20 cellular contexts compared by ENCODE assay signal in genomic region chr11:118883004-118883367, GRCh38. TPM values are rescaled to one million over a fixed set of nuclear protein-coding genes. Genes with fewer than 3 reads are reported as not detected.
DNase-seq lines count a peak whose midpoint lies in the region; ATAC-seq, FAIRE-seq and TF ChIP-seq lines count a peak whose summit lies in the region.
"Had no signal": no experiment of that assay in that cellular context is flagged by ENCODE, and none has a peak within 500 bp of the region (broad histone marks: within the 10 kb centered on the region; RNA-seq: fewer than 3 reads in every experiment).

No MANE protein-coding gene starts in this region.

- H3K9me3 Mint-ChIP-seq in activated CD4-positive, alpha-beta memory T cell treated with anti-CD3 and anti-CD28 coated beads for 36 hours = no peaks in the 10 kb centered on the region
- H3K9me3 Mint-ChIP-seq in activated CD4-positive, alpha-beta memory T cell treated with anti-CD3 and anti-CD28 coated beads, Interleukin-2, amount 10 ng/mL, durations not matched to agents 7 days and 5 days = no peaks in the 10 kb centered on the region
- no peaks in the 10 kb centered on the region for H3K9me3 Mint-ChIP-seq in activated naive CD8-positive, alpha-beta T cell treated with anti-CD3 and anti-CD28 coated beads, Interleukin-2, amount 50 U/mL, for 24 hours

- intact Hi-C loops in activated CD4-positive, alpha-beta memory T cell treated with anti-CD3 and anti-CD28 coated beads for 36 hours (cut with micrococcal nuclease) = loop anchor here (1.0 to 5.0 kb wide), 6 partner anchors 12 to 191 kb away; no protein-coding TSS in a partner anchor
- intact Hi-C loops in pancreas (cut with DNase I) = no loop called here

- peaks cover 42% of the 10 kb centered on the region for H3K36me3 ChIP-seq in OCI-LY1 (ENCODE audit: insufficient read depth, low read length)
- no peaks in the 10 kb centered on the region for H3K36me3 ChIP-seq in smooth muscle cell (ENCODE audit: low read depth)
- H3K36me3 ChIP-seq in pancreas = no peaks in the 10 kb centered on the region
- H3K36me3 ChIP-seq: esophagus muscularis mucosa, SJCRH30, suprapubic skin had no signal

- H4K20me1 ChIP-seq in OCI-LY1 (ENCODE audit: insufficient read depth, low read length) = no peaks in the 10 kb centered on the region
- no peaks in the 10 kb centered on the region for H4K20me1 ChIP-seq in smooth muscle cell (ENCODE audit: low read depth)

- no peak for DNase-seq in activated CD4-positive, alpha-beta memory T cell treated with anti-CD3 and anti-CD28 coated beads for 36 hours
- DNase-seq in activated CD4-positive, alpha-beta memory T cell treated with anti-CD3 and anti-CD28 coated beads, Interleukin-2, amount 10 ng/mL, durations not matched to agents 7 days and 5 days = no peak
- DNase-seq in activated naive CD8-positive, alpha-beta T cell treated with anti-CD3 and anti-CD28 coated beads, Interleukin-2, amount 50 U/mL, for 24 hours = no peak
- DNase-seq in smooth muscle cell (lab: John Stamatoyannopoulos, UW; ENCODE audit: unreplicated experiment) (no peak), ecto neural progenitor cell (ENCODE audit: low spot score) (no peak), pancreas (no peak), NCI-H510A treated with DMSO at 0.1 percent for 48 hours (lab: John Stamatoyannopoulos, UW) (no peak)
- DNase-seq: caudate nucleus, DMS79, HCEC 1CT, left cardiac atrium, NCI-H1105 treated with DMSO at 0.1 percent for 48 hours, NCI-H2171, SJCRH30, small intestine, T-helper 9 cell had no signal

- H3K79me2 ChIP-seq in OCI-LY1 (ENCODE audit: insufficient read depth, low read length) (peaks cover 42% of the 10 kb centered on the region), smooth muscle cell (ENCODE audit: low read depth) (no peaks in the 10 kb centered on the region)

- no peak overlapping the region for H2AFZ ChIP-seq in OCI-LY1 (ENCODE audit: low read length)
- H2AFZ ChIP-seq in smooth muscle cell (ENCODE audit: low read depth) = no peak overlapping the region

- peak overlapping the region; percentile 85 for H3K4me3 Mint-ChIP-seq in activated CD4-positive, alpha-beta memory T cell treated with anti-CD3 and anti-CD28 coated beads for 36 hours
- H3K4me3 Mint-ChIP-seq in activated CD4-positive, alpha-beta memory T cell treated with anti-CD3 and anti-CD28 coated beads, Interleukin-2, amount 10 ng/mL, durations not matched to agents 7 days and 5 days = no peak overlapping the region
- peak overlapping the region; percentile 59 for H3K4me3 Mint-ChIP-seq in activated naive CD8-positive, alpha-beta T cell treated with anti-CD3 and anti-CD28 coated beads, Interleukin-2, amount 50 U/mL, for 24 hours

- H3F3A ChIP-seq in OCI-LY1 (ENCODE audit: insufficient read depth, low read length) (0 out of 2 replicates have a peak, but pooled peaks cover 3% of the 10 kb centered on the region), smooth muscle cell (ENCODE audit: low read depth) (no peaks in the 10 kb centered on the region)

- peak overlapping the region; percentile 96 for H3K27ac ChIP-seq in OCI-LY1 (ENCODE audit: low read depth, low read length, poor library complexity, severe bottlenecking)
- H3K27ac ChIP-seq in smooth muscle cell (ENCODE audit: low read depth) = peak overlapping the region; percentile 60
- H3K27ac ChIP-seq in pancreas = no peak overlapping the region
- H3K27ac ChIP-seq: SJCRH30, suprapubic skin had no signal

- H3K27me3 ChIP-seq in OCI-LY1 (ENCODE audit: insufficient read depth, low read length) (no peaks in the 10 kb centered on the region), smooth muscle cell (ENCODE audit: low read depth) (no peaks in the 10 kb centered on the region), pancreas (no peaks in the 10 kb centered on the region)
- H3K27me3 ChIP-seq: esophagus muscularis mucosa, SJCRH30, suprapubic skin had no signal

- H3K4me3 ChIP-seq in OCI-LY1 (ENCODE audit: low read depth, low read length, poor library complexity, severe bottlenecking) = peak overlapping the region; percentile 97
- no peak overlapping the region for H3K4me3 ChIP-seq in smooth muscle cell
- no peak overlapping the region for H3K4me3 ChIP-seq in pancreas
- H3K4me3 ChIP-seq: esophagus muscularis mucosa, SJCRH30, suprapubic skin had no signal

- H3K9ac ChIP-seq in OCI-LY1 (ENCODE audit: low read length) (peak overlapping the region; percentile 62), smooth muscle cell (ENCODE audit: low read depth) (no peak overlapping the region)

- H3K9me2 ChIP-seq in OCI-LY1 (ENCODE audit: low read depth, low read length) = no peaks in the 10 kb centered on the region

- peak overlapping the region; percentile 95 for H3K4me2 ChIP-seq in OCI-LY1 (ENCODE audit: low read length)
- no peak overlapping the region for H3K4me2 ChIP-seq in smooth muscle cell

- no peaks in the 10 kb centered on the region for H3K27me3 Mint-ChIP-seq in activated CD4-positive, alpha-beta memory T cell treated with anti-CD3 and anti-CD28 coated beads for 36 hours
- peaks cover 10% of the 10 kb centered on the region for H3K27me3 Mint-ChIP-seq in activated CD4-positive, alpha-beta memory T cell treated with anti-CD3 and anti-CD28 coated beads, Interleukin-2, amount 10 ng/mL, durations not matched to agents 7 days and 5 days
- no peaks in the 10 kb centered on the region for H3K27me3 Mint-ChIP-seq in activated naive CD8-positive, alpha-beta T cell treated with anti-CD3 and anti-CD28 coated beads, Interleukin-2, amount 50 U/mL, for 24 hours

- no peaks in the 10 kb centered on the region for H3K9me3 ChIP-seq in OCI-LY1 (ENCODE audit: low read length)
- no peaks in the 10 kb centered on the region for H3K9me3 ChIP-seq in smooth muscle cell (replicated peaks; ENCODE audit: low read depth)
- no peaks in the 10 kb centered on the region for H3K9me3 ChIP-seq in pancreas
- H3K9me3 ChIP-seq: esophagus muscularis mucosa, SJCRH30, suprapubic skin had no signal

- TF ChIP-seq CTCF in OCI-LY1 (IDR thresholded peaks at IDR 0.05; ENCODE audit: low read length) (no peak), smooth muscle cell (IDR thresholded peaks at IDR 0.05; ENCODE audit: borderline replicate concordance, insufficient read depth, poor library complexity, severe bottlenecking) (no peak), pancreas (IDR thresholded peaks at IDR 0.05) (no peak)

- H3K4me1 Mint-ChIP-seq in activated CD4-positive, alpha-beta memory T cell treated with anti-CD3 and anti-CD28 coated beads for 36 hours (ENCODE audit: low read depth) = peaks cover 81% of the 10 kb centered on the region
- peaks cover 58% of the 10 kb centered on the region for H3K4me1 Mint-ChIP-seq in activated CD4-positive, alpha-beta memory T cell treated with anti-CD3 and anti-CD28 coated beads, Interleukin-2, amount 10 ng/mL, durations not matched to agents 7 days and 5 days
- H3K4me1 Mint-ChIP-seq in activated naive CD8-positive, alpha-beta T cell treated with anti-CD3 and anti-CD28 coated beads, Interleukin-2, amount 50 U/mL, for 24 hours = peaks cover 73% of the 10 kb centered on the region

- CTCF ChIA-PET in activated CD4-positive, alpha-beta memory T cell treated with anti-CD3 and anti-CD28 coated beads for 36 hours (lab: Charles Lee) = interaction anchor here (0.6 to 3.7 kb wide), 15 partner anchors 9 to 199 kb away, joined by 3 to 26 read pairs (median 4); no protein-coding TSS in a partner anchor
- CTCF ChIA-PET in activated CD4-positive, alpha-beta memory T cell treated with anti-CD3 and anti-CD28 coated beads, Interleukin-2, amount 10 ng/mL, durations not matched to agents 7 days and 5 days (lab: Charles Lee) = interaction anchor here (1.0 to 2.4 kb wide), 5 partner anchors 10 to 193 kb away, joined by 3 to 12 read pairs (median 6); no protein-coding TSS in a partner anchor

- POLR2A ChIA-PET in activated CD4-positive, alpha-beta memory T cell treated with anti-CD3 and anti-CD28 coated beads for 36 hours (lab: Charles Lee) = interaction anchor here (0.6 to 2.6 kb wide), 12 partner anchors 9 to 1921 kb away, joined by 3 to 63 read pairs (median 5); partner anchors contain the start of gene CENATAC
- POLR2A ChIA-PET in activated CD4-positive, alpha-beta memory T cell treated with anti-CD3 and anti-CD28 coated beads, Interleukin-2, amount 10 ng/mL, durations not matched to agents 7 days and 5 days (lab: Charles Lee) = interaction anchor here (1.2 to 2.2 kb wide), 5 partner anchors 10 to 94 kb away, joined by 3 to 21 read pairs (median 13); partner anchors contain the start of gene DDX6

- peak overlapping the region; percentile 99 for H3K27ac Mint-ChIP-seq in activated CD4-positive, alpha-beta memory T cell treated with anti-CD3 and anti-CD28 coated beads for 36 hours
- no peak overlapping the region for H3K27ac Mint-ChIP-seq in activated CD4-positive, alpha-beta memory T cell treated with anti-CD3 and anti-CD28 coated beads, Interleukin-2, amount 10 ng/mL, durations not matched to agents 7 days and 5 days
- H3K27ac Mint-ChIP-seq in activated naive CD8-positive, alpha-beta T cell treated with anti-CD3 and anti-CD28 coated beads, Interleukin-2, amount 50 U/mL, for 24 hours = peak overlapping the region; percentile 87

- H3K36me3 Mint-ChIP-seq in activated CD4-positive, alpha-beta memory T cell treated with anti-CD3 and anti-CD28 coated beads for 36 hours = peaks cover 47% of the 10 kb centered on the region
- no peaks in the 10 kb centered on the region for H3K36me3 Mint-ChIP-seq in activated CD4-positive, alpha-beta memory T cell treated with anti-CD3 and anti-CD28 coated beads, Interleukin-2, amount 10 ng/mL, durations not matched to agents 7 days and 5 days (ENCODE audit: low read depth)
- H3K36me3 Mint-ChIP-seq in activated naive CD8-positive, alpha-beta T cell treated with anti-CD3 and anti-CD28 coated beads, Interleukin-2, amount 50 U/mL, for 24 hours (ENCODE audit: low read depth) = peaks cover 4% of the 10 kb centered on the region

- ATAC-seq in activated naive CD8-positive, alpha-beta T cell treated with anti-CD3 and anti-CD28 coated beads, Interleukin-2, amount 50 U/mL, for 24 hours = no peak
- ATAC-seq in pancreas = no peak
- ATAC-seq: left cardiac atrium had no signal

- FAIRE-seq in pancreas (lab: Jason Lieb, UNC) = no peak
- FAIRE-seq: small intestine had no signal

- WGBS in smooth muscle cell (ENCODE audit: low lambda C conversion rate) = 97% methylated on average over 1 of the region's 1 CpG
- WGBS in pancreas, 2 donors = 30 to 49% methylated on average over 1 of the region's 1 CpG

- H3K4me1 ChIP-seq in OCI-LY1 (ENCODE audit: insufficient read depth, low read length, severe bottlenecking) (peaks cover 63% of the 10 kb centered on the region), smooth muscle cell (ENCODE audit: low read depth) (peaks cover 8% of the 10 kb centered on the region), pancreas (peaks cover 5 to 6% (median 5%) of the 10 kb centered on the region in 3 donors)
- H3K4me1 ChIP-seq: SJCRH30 had no signal

RNA-seq across cellular contexts. Expression of gene CXCR5, which starts 0.7 kb away (rescaled TPM):
- 10 to 100 TPM; 28.0 to 28.3 TPM for total RNA-seq in activated CD4-positive, alpha-beta memory T cell treated with anti-CD3 and anti-CD28 coated beads for 36 hours
- under 1 TPM; 0.83 to 0.86 TPM for total RNA-seq in activated CD4-positive, alpha-beta memory T cell treated with anti-CD3 and anti-CD28 coated beads, Interleukin-2, amount 10 ng/mL, durations not matched to agents 7 days and 5 days
- total RNA-seq in smooth muscle cell (not detected in 2 replicates), pancreas (under 1 TPM; 0.06 to 0.20 (median 0.12) TPM)
- polyA plus RNA-seq in smooth muscle cell (1.6 TPM in 1 of 2 replicates, not detected in the other), pancreas (under 1 TPM; 0.11 to 0.19 TPM)
- total RNA-seq: left cardiac atrium, pulmonary artery endothelial cell, SJCRH30, suprapubic skin had no signal

RNA-seq across cellular contexts. Expression of gene BCL9L, which starts 42.7 kb away (rescaled TPM):
- 10 to 100 TPM; 28.2 to 31.8 TPM for total RNA-seq in activated CD4-positive, alpha-beta memory T cell treated with anti-CD3 and anti-CD28 coated beads for 36 hours
- 10 to 100 TPM; 56.8 to 62.5 TPM for total RNA-seq in activated CD4-positive, alpha-beta memory T cell treated with anti-CD3 and anti-CD28 coated beads, Interleukin-2, amount 10 ng/mL, durations not matched to agents 7 days and 5 days
- total RNA-seq in smooth muscle cell (10.5 and 10.8 TPM in 2 replicates), pancreas (10 to 100 TPM; 15.2 to 40.8 (median 23.3) TPM)
- polyA plus RNA-seq in smooth muscle cell (11.4 and 19.0 TPM in 2 replicates), pancreas (10 to 100 TPM in 1 of 2 donors, 1 to 10 TPM in 1; 6.5 to 31.4 TPM)

Comparison
In these comparisons a context has a peak if more than half of its experiments do, and no peak if none do; other contexts are left out.
1. RNA of gene CXCR5, which starts 0.7 kb away (total RNA-seq): 28.0 to 28.3 TPM in activated CD4-positive, alpha-beta memory T cell treated with anti-CD3 and anti-CD28 coated beads for 36 hours; 0.83 to 0.86 TPM in activated CD4-positive, alpha-beta memory T cell treated with anti-CD3 and anti-CD28 coated beads, Interleukin-2, amount 10 ng/mL, durations not matched to agents 7 days and 5 days, 0.06 to 0.20 TPM in pancreas and not detected in smooth muscle cell; every median in the first group is over 10 times any median in the second.
2. H3K27ac ChIP-seq: peak in OCI-LY1 (single experiment) and smooth muscle cell (single experiment); none in pancreas (0 of 4).